8 cellular contexts compared by ENCODE assay signal in genomic region chr15:26838742-26839460, GRCh38. TPM values are rescaled to one million over a fixed set of nuclear protein-coding genes. Genes with fewer than 3 reads are reported as not detected.
DNase-seq lines count a peak whose midpoint lies in the region; ATAC-seq, FAIRE-seq and TF ChIP-seq lines count a peak whose summit lies in the region.

No MANE protein-coding gene starts in this region.

- no peak overlapping the region for H3K27ac Mint-ChIP-seq in astrocyte (ENCODE audit: unreplicated experiment)
- H3K27ac Mint-ChIP-seq in nephron, result no peak overlapping the region
- H3K27ac Mint-ChIP-seq in T-helper 17 cell, result no peak overlapping the region

- H3K9me3 ChIP-seq in astrocyte (ENCODE audit: insufficient read depth, low read depth, low read length), result no peaks in the 10 kb centered on the region
- no peaks in the 10 kb centered on the region for H3K9me3 ChIP-seq in T-helper 17 cell (ENCODE audit: control insufficient read depth, low read length, poor library complexity, severe bottlenecking)

- ATAC-seq in T-helper 17 cell (no peak), HG03097 (IDR thresholded peaks at IDR 0.05; ENCODE audit: low FRiP score, unreplicated experiment) (no peak)

- peaks cover 2% of the 10 kb centered on the region for H3K9me3 Mint-ChIP-seq in astrocyte (ENCODE audit: unreplicated experiment)
- peaks cover 26% of the 10 kb centered on the region for H3K9me3 Mint-ChIP-seq in nephron

- no peaks in the 10 kb centered on the region for H3K36me3 ChIP-seq in astrocyte (ENCODE audit: insufficient read depth, low read length)

- no peak overlapping the region for H3K4me2 ChIP-seq in astrocyte (ENCODE audit: low read length)

- no peaks in the 10 kb centered on the region for H4K20me1 ChIP-seq in astrocyte (ENCODE audit: insufficient read depth, low read length)

- no peak overlapping the region for H3K9ac ChIP-seq in astrocyte (ENCODE audit: low read length)

- no peak overlapping the region for H3K4me3 ChIP-seq in astrocyte (ENCODE audit: insufficient read depth, low read depth, low read length)

- H3K36me3 Mint-ChIP-seq in astrocyte (ENCODE audit: low read depth, unreplicated experiment) (no peaks in the 10 kb centered on the region), nephron (ENCODE audit: low read depth) (no peaks in the 10 kb centered on the region), T-helper 17 cell (ENCODE audit: low read depth) (peaks cover 2% of the 10 kb centered on the region)

- no peak overlapping the region for H3K27ac ChIP-seq in astrocyte (ENCODE audit: low read depth, low read length)

- no peaks in the 10 kb centered on the region for H3K4me1 ChIP-seq in astrocyte (ENCODE audit: insufficient read depth, low read length)

- DNase-seq in DMS53 (lab: John Stamatoyannopoulos, UW), result peak; percentile 33
- no peak for DNase-seq in DMS53 treated with DMSO at 0.1 percent for 48 hours (lab: John Stamatoyannopoulos, UW; ENCODE audit: unreplicated experiment)
- peak; percentile 38 for DNase-seq in HT1080 (ENCODE audit: low read depth)
- no peak for DNase-seq in astrocyte (ENCODE audit: low read depth)
- DNase-seq in T-helper 17 cell, result no peak
- DNase-seq in activated CD4-positive, CD25-positive, alpha-beta regulatory T cell (lab: John Stamatoyannopoulos, UW), result no peak

- no peaks in the 10 kb centered on the region for H3K79me2 ChIP-seq in astrocyte (ENCODE audit: insufficient read depth, low read length)

- H3K4me1 Mint-ChIP-seq in astrocyte (ENCODE audit: low read depth, unreplicated experiment), result no peaks in the 10 kb centered on the region
- no peaks in the 10 kb centered on the region for H3K4me1 Mint-ChIP-seq in nephron
- no peaks in the 10 kb centered on the region for H3K4me1 Mint-ChIP-seq in T-helper 17 cell

- H3K27me3 Mint-ChIP-seq in astrocyte (ENCODE audit: low read depth, unreplicated experiment), result peaks cover 6% of the 10 kb centered on the region
- H3K27me3 Mint-ChIP-seq in nephron (ENCODE audit: low read depth), result no peaks in the 10 kb centered on the region
- H3K27me3 Mint-ChIP-seq in T-helper 17 cell, result no peaks in the 10 kb centered on the region

- TF ChIP-seq CTCF in astrocyte (IDR thresholded peaks at IDR 0.05; ENCODE audit: insufficient read depth, low read depth, low read length) (peak; percentile 19), nephron (IDR thresholded peaks at IDR 0.05; ENCODE audit: unreplicated experiment in 3 of 3) (peak; percentile 14 to 36 (median 32))

- FAIRE-seq in astrocyte (lab: Jason Lieb, UNC), result no peak

- no peak overlapping the region for H2AFZ ChIP-seq in astrocyte (ENCODE audit: low read depth, low read length)

- H3K4me3 Mint-ChIP-seq in astrocyte (ENCODE audit: unreplicated experiment), result peak overlapping the region; percentile 75
- H3K4me3 Mint-ChIP-seq in nephron, result no peak overlapping the region
- no peak overlapping the region for H3K4me3 Mint-ChIP-seq in T-helper 17 cell

- H3K27me3 ChIP-seq in astrocyte (ENCODE audit: insufficient read depth, low read length), result no peaks in the 10 kb centered on the region

RNA-seq across cellular contexts. Expression of gene GABRA5, which starts 28.0 kb away (rescaled TPM):
- total RNA-seq in HT1080 (2014; rRNA removed; shearing (Covaris generic)), result 0.59 and 0.97 TPM in 2 replicates
- 0.58 TPM in 1 of 2 replicates, not detected in the other for polyA plus RNA-seq in HT1080 (2015; cell fraction: cytosol; rRNA removed)
- not detected in 2 replicates for polyA plus RNA-seq in HT1080 (2015; cell fraction: nucleus; rRNA removed)
- total RNA-seq in astrocyte, result 5.9 and 7.9 TPM in 2 replicates
- not detected for total RNA-seq in T-helper 17 cell

Comparison
In these comparisons a context has a peak if more than half of its experiments do, and no peak if none do; other contexts are left out.
1. DNase-seq: peak in DMS53 (single experiment) and HT1080 (single experiment); none in DMS53 treated with DMSO at 0.1 percent for 48 hours (single experiment), astrocyte (single experiment), T-helper 17 cell (0 of 3) and activated CD4-positive, CD25-positive, alpha-beta regulatory T cell (0 of 4).